ENCODE assay signal across 8 cellular contexts in the genomic region with DNA sequence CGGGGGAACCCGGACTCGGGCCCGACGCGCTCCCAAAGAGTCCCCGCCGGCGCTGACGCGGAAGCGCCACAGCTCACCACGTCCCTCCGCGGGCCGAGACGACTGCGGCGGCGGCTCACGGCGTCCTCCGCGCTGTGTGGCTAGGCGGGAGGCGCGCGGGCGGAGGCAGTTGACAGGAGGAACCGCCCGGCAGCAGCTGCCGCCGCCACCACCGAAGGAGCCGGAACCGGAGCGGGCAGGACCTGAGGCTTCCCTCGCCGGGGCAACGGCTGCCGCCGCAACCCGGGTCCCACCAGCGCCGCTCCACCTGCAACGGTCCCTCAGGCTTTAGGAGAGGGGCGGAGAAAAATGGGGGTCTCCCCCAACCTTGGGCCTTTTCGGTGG. TPM values are rescaled to one million over a fixed set of nuclear protein-coding genes. Genes with fewer than 3 reads are reported as not detected.
DNase-seq lines count a peak whose midpoint lies in the region; ATAC-seq and TF ChIP-seq lines count a peak whose summit lies in the region.

No MANE protein-coding gene starts in this region.

- H3K27ac ChIP-seq in esophagus (ENCODE audit: low read depth in 2 of 2, low read length in 1 of 2): peak overlapping the region; percentile 98 to 99

- peak overlapping the region; percentile 84 to 99 (median 96) for H3K4me3 Mint-ChIP-seq in naive B cell
- H3K4me3 Mint-ChIP-seq in stimulated activated naive B cell treated with anti-CD40 and anti-IgM and Interleukin-4, amounts not matched to agents 10 μg/mL and 1 μg/mL and 100 μg/mL, for 72 hours: peak overlapping the region; percentile 94 to 99

- DNase-seq in NCI-H2029 (lab: John Stamatoyannopoulos, UW) (peak; percentile 35), NCI-H2029 treated with DMSO at 0.1 percent for 48 hours (lab: John Stamatoyannopoulos, UW) (no peak), HFF-Myc (ENCODE audit: extremely low read depth, low read depth) (no peak), NCI-H2171 (lab: John Stamatoyannopoulos, UW) (peak; percentile 36), naive B cell (no peak)
- peak; percentile 76 for DNase-seq in activated T-cell treated with anti-CD3 and anti-CD28 coated beads, Interleukin-2, amount 50 U/mL, for 1 hour
- DNase-seq in stimulated activated naive B cell treated with anti-CD40 and anti-IgM and Interleukin-4, amounts not matched to agents 10 μg/mL and 1 μg/mL and 100 μg/mL, for 72 hours: peak; percentile 69

- 0% methylated on average over 46 to 48 of the region's 48 CpGs for WGBS in esophagus, 2 donors

- no peak for TF ChIP-seq CTCF in HFF-Myc (IDR thresholded peaks at IDR 0.05; ENCODE audit: low read depth, low read length, missing control alignments)

- H3K27me3 Mint-ChIP-seq in naive B cell: no peaks in the 10 kb centered on the region
- H3K27me3 Mint-ChIP-seq in stimulated activated naive B cell treated with anti-CD40 and anti-IgM and Interleukin-4, amounts not matched to agents 10 μg/mL and 1 μg/mL and 100 μg/mL, for 72 hours: no peaks in the 10 kb centered on the region

- peaks cover 15 to 16% of the 10 kb centered on the region in 2 donors for H3K36me3 Mint-ChIP-seq in naive B cell
- peaks cover 15 to 39% of the 10 kb centered on the region in 2 donors for H3K36me3 Mint-ChIP-seq in stimulated activated naive B cell treated with anti-CD40 and anti-IgM and Interleukin-4, amounts not matched to agents 10 μg/mL and 1 μg/mL and 100 μg/mL, for 72 hours

- H3K36me3 ChIP-seq in esophagus (ENCODE audit: control insufficient read depth in 2 of 2, insufficient read depth in 2 of 2, low read length in 1 of 2): peaks cover 0 to 4% of the 10 kb centered on the region in 2 donors

- H3K4me3 ChIP-seq in HFF-Myc (replicated peaks; ENCODE audit: low read depth, low read length) (peak overlapping the region; percentile 86), esophagus (ENCODE audit: low read depth in 1 of 2, low read length in 2 of 2) (peak overlapping the region; percentile 73 to 77)

- H3K9me3 Mint-ChIP-seq in naive B cell: no peaks in the 10 kb centered on the region
- peaks cover 4 to 5% of the 10 kb centered on the region in 2 donors for H3K9me3 Mint-ChIP-seq in stimulated activated naive B cell treated with anti-CD40 and anti-IgM and Interleukin-4, amounts not matched to agents 10 μg/mL and 1 μg/mL and 100 μg/mL, for 72 hours

- peak overlapping the region; percentile 96 to 99 (median 98) for H3K27ac Mint-ChIP-seq in naive B cell
- peak overlapping the region; percentile 99 for H3K27ac Mint-ChIP-seq in stimulated activated naive B cell treated with anti-CD40 and anti-IgM and Interleukin-4, amounts not matched to agents 10 μg/mL and 1 μg/mL and 100 μg/mL, for 72 hours

- H3K4me1 Mint-ChIP-seq in naive B cell: peaks cover 38 to 57% (median 53%) of the 10 kb centered on the region in 3 donors
- peaks cover 29 to 55% of the 10 kb centered on the region in 2 donors for H3K4me1 Mint-ChIP-seq in stimulated activated naive B cell treated with anti-CD40 and anti-IgM and Interleukin-4, amounts not matched to agents 10 μg/mL and 1 μg/mL and 100 μg/mL, for 72 hours

- H3K9me3 ChIP-seq in esophagus (ENCODE audit: control insufficient read depth in 2 of 2, insufficient read depth in 1 of 2, low read depth in 1 of 2, low read length in 1 of 2): no peaks in the 10 kb centered on the region

- no peaks in the 10 kb centered on the region for H3K27me3 ChIP-seq in esophagus (ENCODE audit: control insufficient read depth in 1 of 2, insufficient read depth in 2 of 2, low read length in 2 of 2)

- ATAC-seq in naive B cell (ENCODE audit: low read depth in 2 of 2): peak; percentile 58 to 59
- peak; percentile 70 to 76 for ATAC-seq in stimulated activated naive B cell treated with anti-CD40 and anti-IgM and Interleukin-4, amounts not matched to agents 10 μg/mL and 1 μg/mL and 100 μg/mL, for 72 hours (replicated peaks)

- no peaks in the 10 kb centered on the region for H3K4me1 ChIP-seq in esophagus (ENCODE audit: control insufficient read depth in 2 of 2, insufficient read depth in 2 of 2, low read length in 1 of 2)

RNA-seq across cellular contexts. Expression of gene ZNF800, which starts 0.3 kb away (rescaled TPM):
- polyA plus RNA-seq in esophagus (1 to 10 TPM; 6.1 to 8.3 TPM), naive B cell (ENCODE audit: low read depth in 6 of 6) (10 to 100 TPM; 24.4 to 64.4 (median 58.4) TPM)

Comparison
In these comparisons a context has a peak if more than half of its experiments do, and no peak if none do; other contexts are left out.
1. DNase-seq: peak in NCI-H2029 (single experiment), NCI-H2171 (single experiment), activated T-cell treated with anti-CD3 and anti-CD28 coated beads, Interleukin-2, amount 50 U/mL, for 1 hour (single experiment) and stimulated activated naive B cell treated with anti-CD40 and anti-IgM and Interleukin-4, amounts not matched to agents 10 μg/mL and 1 μg/mL and 100 μg/mL, for 72 hours (single experiment); none in NCI-H2029 treated with DMSO at 0.1 percent for 48 hours (single experiment), HFF-Myc (single experiment) and naive B cell (single experiment).